Comparison of ENCODE assay signal across 17 cellular contexts in genomic region chr15:35691176-35691761, GRCh38.
DNase-seq lines count a peak whose midpoint lies in the region; ATAC-seq, FAIRE-seq and TF ChIP-seq lines count a peak whose summit lies in the region.
"Had no signal": no experiment of that assay in that cellular context is flagged by ENCODE, and none has a peak within 500 bp of the region (broad histone marks: within the 10 kb centered on the region; RNA-seq: fewer than 3 reads in every experiment).

No MANE protein-coding gene starts in this region.

- H2AFZ ChIP-seq in GM23338, result peak overlapping the region; percentile 39; the same call in 1 of the 2 replicates

- ATAC-seq in GM23338 (no peak), lower lobe of right lung (no peak)
- ATAC-seq: stimulated activated effector memory CD8-positive, alpha-beta T cell treated with anti-CD3 and anti-CD28 coated beads, Interleukin-12 subunit alpha, Interleukin-12 subunit beta, amount 100 ng/mL, for 72 hours had no signal

- H3K9me3 ChIP-seq in lower lobe of right lung (no peaks in the 10 kb centered on the region), skeletal muscle tissue (ENCODE audit: control insufficient read depth in 3 of 3, low read length in 3 of 3) (no peaks in the 10 kb centered on the region)
- H3K9me3 ChIP-seq: Caco-2 had no signal

- no peak for FAIRE-seq in HTR-8/SVneo (lab: Jason Lieb, UNC)

- H4K20me1 ChIP-seq in GM23338 (replicated peaks; ENCODE audit: insufficient read depth), result no peaks in the 10 kb centered on the region

- no peak overlapping the region for H3K4me2 ChIP-seq in GM23338

- peak overlapping the region in 2 of 3 donors; percentile 55 to 67 for H3K9ac ChIP-seq in skeletal muscle tissue (ENCODE audit: low read depth in 1 of 3, low read length in 3 of 3)

- intact Hi-C loops in lower lobe of right lung (cut with DNase I), result no loop called here

- H3K27ac ChIP-seq in GM23338 (ENCODE audit: low read depth), result no peak overlapping the region
- peak overlapping the region; percentile 73 for H3K27ac ChIP-seq in lower lobe of right lung
- peak overlapping the region; percentile 70 for H3K27ac ChIP-seq in skeletal muscle tissue (ENCODE audit: low read depth, low read length)

- H3K4me3 Mint-ChIP-seq in GM23338 (no peak overlapping the region), endothelial cell (ENCODE audit: unreplicated experiment) (no peak overlapping the region)
- H3K4me3 Mint-ChIP-seq: stimulated activated effector memory CD8-positive, alpha-beta T cell treated with anti-CD3 and anti-CD28 coated beads, Interleukin-12 subunit alpha, Interleukin-12 subunit beta, amount 100 ng/mL, for 72 hours had no signal

- H3K27me3 Mint-ChIP-seq in GM23338 (ENCODE audit: insufficient read depth, low read depth, poor library complexity), result no peaks in the 10 kb centered on the region
- no peaks in the 10 kb centered on the region for H3K27me3 Mint-ChIP-seq in endothelial cell (ENCODE audit: unreplicated experiment)

- H3K79me2 ChIP-seq in GM23338 (replicated peaks; ENCODE audit: insufficient read depth), result no peaks in the 10 kb centered on the region

- H3K4me3 ChIP-seq in GM23338 (no peak overlapping the region), lower lobe of right lung (no peak overlapping the region), skeletal muscle tissue (ENCODE audit: low read length in 3 of 3) (peak overlapping the region; percentile 11 to 31 (median 25))

- H3K27me3 ChIP-seq in GM23338 (ENCODE audit: insufficient read depth) (no peaks in the 10 kb centered on the region), lower lobe of right lung (ENCODE audit: low read depth) (no peaks in the 10 kb centered on the region), skeletal muscle tissue (ENCODE audit: control insufficient read depth in 3 of 3, insufficient read depth in 3 of 3, low read length in 3 of 3) (no peaks in the 10 kb centered on the region)

- H3K4me1 ChIP-seq in GM23338 (ENCODE audit: insufficient read depth), result no peaks in the 10 kb centered on the region
- H3K4me1 ChIP-seq in lower lobe of right lung, result peaks cover 32% of the 10 kb centered on the region
- peaks cover 13 to 28% (median 24%) of the 10 kb centered on the region in 3 donors for H3K4me1 ChIP-seq in skeletal muscle tissue (ENCODE audit: control insufficient read depth in 3 of 3, insufficient read depth in 3 of 3, low read length in 3 of 3)

- no peaks in the 10 kb centered on the region for H3F3A ChIP-seq in GM23338 (replicated peaks; ENCODE audit: low read depth)

- no peaks in the 10 kb centered on the region for H3K9me3 Mint-ChIP-seq in GM23338
- no peaks in the 10 kb centered on the region for H3K9me3 Mint-ChIP-seq in endothelial cell (ENCODE audit: unreplicated experiment)
- H3K9me3 Mint-ChIP-seq: stimulated activated effector memory CD8-positive, alpha-beta T cell treated with anti-CD3 and anti-CD28 coated beads, Interleukin-12 subunit alpha, Interleukin-12 subunit beta, amount 100 ng/mL, for 72 hours had no signal

- H3K36me3 Mint-ChIP-seq in GM23338 (ENCODE audit: low read depth), result no peaks in the 10 kb centered on the region
- no peaks in the 10 kb centered on the region for H3K36me3 Mint-ChIP-seq in endothelial cell (ENCODE audit: low read depth, unreplicated experiment)
- H3K36me3 Mint-ChIP-seq: stimulated activated effector memory CD8-positive, alpha-beta T cell treated with anti-CD3 and anti-CD28 coated beads, Interleukin-12 subunit alpha, Interleukin-12 subunit beta, amount 100 ng/mL, for 72 hours had no signal

- H3K36me3 ChIP-seq in GM23338 (ENCODE audit: insufficient read depth) (no peaks in the 10 kb centered on the region), lower lobe of right lung (no peaks in the 10 kb centered on the region), skeletal muscle tissue (ENCODE audit: control insufficient read depth in 3 of 3, insufficient read depth in 3 of 3, low read length in 3 of 3) (no peaks in the 10 kb centered on the region)

- H3K27ac Mint-ChIP-seq in GM23338, result no peak overlapping the region
- H3K27ac Mint-ChIP-seq in endothelial cell (ENCODE audit: unreplicated experiment), result peak overlapping the region; percentile 86
- H3K27ac Mint-ChIP-seq: stimulated activated effector memory CD8-positive, alpha-beta T cell treated with anti-CD3 and anti-CD28 coated beads, Interleukin-12 subunit alpha, Interleukin-12 subunit beta, amount 100 ng/mL, for 72 hours had no signal

- TF ChIP-seq CTCF in GM23338 (conservative IDR thresholded peaks at IDR 0.05; ENCODE audit: low read depth in 2 of 2) (no peak), endothelial cell (IDR thresholded peaks at IDR 0.05; ENCODE audit: unreplicated experiment) (no peak), lower lobe of right lung (IDR thresholded peaks at IDR 0.05) (no peak)

- H3K4me1 Mint-ChIP-seq in GM23338 (peaks cover 8% of the 10 kb centered on the region), endothelial cell (ENCODE audit: unreplicated experiment) (peaks cover 29% of the 10 kb centered on the region)
- H3K4me1 Mint-ChIP-seq: stimulated activated effector memory CD8-positive, alpha-beta T cell treated with anti-CD3 and anti-CD28 coated beads, Interleukin-12 subunit alpha, Interleukin-12 subunit beta, amount 100 ng/mL, for 72 hours had no signal

- DNase-seq in GM23338 (ENCODE audit: low spot score), result no peak
- DNase-seq in endothelial cell (ENCODE audit: low spot score), result no peak
- no peak for DNase-seq in lower lobe of right lung
- DNase-seq in HTR-8/SVneo (ENCODE audit: insufficient read length, low spot score), result no peak
- no peak for DNase-seq in activated gamma-delta T cell (lab: John Stamatoyannopoulos, UW)
- DNase-seq in NCI-H526 treated with DMSO at 0.1 percent for 48 hours (lab: John Stamatoyannopoulos, UW), result no peak
- DNase-seq in HCEC 1CT, result no peak
- DNase-seq: amniotic stem cell, Caco-2, GF-D8, NCI-H1092 treated with DMSO at 0.1 percent for 48 hours, NCI-H2171 treated with DMSO at 0.1 percent for 48 hours, retina, SIG-M5, T-helper 9 cell had no signal

- H3K9me2 ChIP-seq in GM23338 (ENCODE audit: insufficient read depth), result no peaks in the 10 kb centered on the region

TF ChIP-seq in GM23338, 12 proteins besides CTCF, POLR2A, EP300 and RAD21 (continues in another document):
- TF ChIP-seq POLR2AphosphoS5 (IDR thresholded peaks at IDR 0.05; ENCODE audit: low read depth), result no peak
- no peak for TF ChIP-seq JUNB (IDR thresholded peaks at IDR 0.05; ENCODE audit: unreplicated experiment)
- no peak for TF ChIP-seq EZH2 (IDR thresholded peaks at IDR 0.05; ENCODE audit: low read depth, unreplicated experiment)
- TF ChIP-seq CREB1 (CRISPR knock-in tag; IDR thresholded peaks at IDR 0.05; ENCODE audit: low read depth), result no peak
- no peak for TF ChIP-seq STAT1 (IDR thresholded peaks at IDR 0.05; ENCODE audit: unreplicated experiment)
- TF ChIP-seq REST (IDR thresholded peaks at IDR 0.05; ENCODE audit: unreplicated experiment), result no peak
- no peak for TF ChIP-seq ZNF114 (CRISPR knock-in tag; IDR thresholded peaks at IDR 0.05)
- no peak for TF ChIP-seq EZH2phosphoT487 (IDR thresholded peaks at IDR 0.05; ENCODE audit: unreplicated experiment)

Comparison
In these comparisons a context has a peak if more than half of its experiments do, and no peak if none do; other contexts are left out.
1. H3K4me3 ChIP-seq: peak in skeletal muscle tissue (3 of 3); none in GM23338 (single experiment) and lower lobe of right lung (single experiment).